11 cellular contexts compared by ENCODE assay signal in genomic region chr1:198497326-198498220, GRCh38. TPM values are rescaled to one million over a fixed set of nuclear protein-coding genes. Genes with fewer than 3 reads are reported as not detected.
A peak's percentile ranks its signal among the peaks of the same experiment; 100 is the strongest.
DNase-seq lines count a peak whose midpoint lies in the region; ATAC-seq and TF ChIP-seq lines count a peak whose summit lies in the region.
"Had no signal": no experiment of that assay in that cellular context is flagged by ENCODE, and none has a peak within 500 bp of the region (broad histone marks: within the 10 kb centered on the region; RNA-seq: fewer than 3 reads in every experiment).

No MANE protein-coding gene starts in this region.

- no peaks in the 10 kb centered on the region for H3K4me1 ChIP-seq in DND-41 (ENCODE audit: insufficient read depth, low read length)
- H3K4me1 ChIP-seq in Karpas-422 (ENCODE audit: low read length): peaks cover 43% of the 10 kb centered on the region
- no peaks in the 10 kb centered on the region for H3K4me1 ChIP-seq in mucosa of descending colon (ENCODE audit: low read depth)
- H3K4me1 ChIP-seq: prostate gland, testis had no signal

- no peaks in the 10 kb centered on the region for H3K9me3 ChIP-seq in DND-41 (ENCODE audit: insufficient read depth, low read length, severe bottlenecking)
- no peaks in the 10 kb centered on the region for H3K9me3 ChIP-seq in Karpas-422 (ENCODE audit: low read length)
- no peaks in the 10 kb centered on the region for H3K9me3 ChIP-seq in mucosa of descending colon
- H3K9me3 ChIP-seq: prostate gland, testis had no signal

- H3K27ac ChIP-seq in DND-41 (ENCODE audit: low read length): no peak overlapping the region
- peak overlapping the region; percentile 76 for H3K27ac ChIP-seq in Karpas-422 (ENCODE audit: low read length)
- H3K27ac ChIP-seq: prostate gland, testis had no signal

- H3K36me3 ChIP-seq in DND-41 (ENCODE audit: insufficient read depth, low read length): no peaks in the 10 kb centered on the region
- H3K36me3 ChIP-seq in Karpas-422 (ENCODE audit: insufficient read depth, low read length): peaks cover 67% of the 10 kb centered on the region
- no peaks in the 10 kb centered on the region for H3K36me3 ChIP-seq in mucosa of descending colon (ENCODE audit: low read depth)
- H3K36me3 ChIP-seq: prostate gland had no signal

- no peaks in the 10 kb centered on the region for H4K20me1 ChIP-seq in DND-41 (ENCODE audit: insufficient read depth, low read length)
- no peaks in the 10 kb centered on the region for H4K20me1 ChIP-seq in Karpas-422 (ENCODE audit: insufficient read depth, low read depth, low read length)

- H3K4me2 ChIP-seq in DND-41 (ENCODE audit: insufficient read depth, low read length) (no peak overlapping the region), Karpas-422 (ENCODE audit: low read depth, low read length, poor library complexity, severe bottlenecking) (peak overlapping the region; percentile 9)

- DNase-seq in DND-41 (no peak), Karpas-422 (peak; percentile 64), astrocyte of the spinal cord (ENCODE audit: low read depth, low spot score) (peak; percentile 84), mucosa of descending colon (peak in 1 of 3 donors; percentile 16), middle frontal gyrus (ENCODE audit: extremely low spot score, low spot score) (no peak)
- DNase-seq in activated effector memory CD4-positive, alpha-beta T cell treated with Interleukin-2 at 50 U/mL for 16 hours: no peak
- DNase-seq: testis had no signal

- no peaks in the 10 kb centered on the region for H3K9me2 ChIP-seq in Karpas-422 (replicated peaks; ENCODE audit: insufficient read depth, low read length)

- H3K27me3 ChIP-seq in DND-41 (ENCODE audit: insufficient read depth, low read length, poor library complexity) (no peaks in the 10 kb centered on the region), Karpas-422 (ENCODE audit: low read length) (no peaks in the 10 kb centered on the region)
- H3K27me3 ChIP-seq: testis had no signal

- H3K9ac ChIP-seq in DND-41 (ENCODE audit: low read depth, low read length): no peak overlapping the region
- H3K9ac ChIP-seq in Karpas-422 (ENCODE audit: low read length): no peak overlapping the region

- H3K4me3 ChIP-seq in DND-41 (ENCODE audit: low read depth in 1 of 2, low read length in 2 of 2) (no peak overlapping the region), Karpas-422 (ENCODE audit: low read length) (no peak overlapping the region), astrocyte of the spinal cord (ENCODE audit: low read depth, low read length) (no peak overlapping the region), mucosa of descending colon (no peak overlapping the region)
- H3K4me3 ChIP-seq: prostate gland, testis had no signal

- TF ChIP-seq CTCF in DND-41 (IDR thresholded peaks at IDR 0.05; ENCODE audit: borderline replicate concordance, extremely low read depth, low read length, poor library complexity, severe bottlenecking) (no peak), astrocyte of the spinal cord (IDR thresholded peaks at IDR 0.05; ENCODE audit: low read depth, low read length) (no peak), mucosa of descending colon (IDR thresholded peaks at IDR 0.05) (no peak)

- in situ Hi-C loops in astrocyte of the spinal cord (cut with HindIII; ENCODE audit: low sequenced_read_pairs): no loop called here

- H2AFZ ChIP-seq in DND-41 (ENCODE audit: low read depth, low read length): peak overlapping the region; percentile 21; the same call in 1 of the 2 replicates
- H2AFZ ChIP-seq in Karpas-422 (ENCODE audit: low read length): no peak overlapping the region

- no peaks in the 10 kb centered on the region for H3K79me2 ChIP-seq in DND-41 (ENCODE audit: insufficient read depth, low read length)
- peaks cover 93% of the 10 kb centered on the region for H3K79me2 ChIP-seq in Karpas-422 (ENCODE audit: low read length)

- intact Hi-C loops in mucosa of descending colon (cut with DNase I, micrococcal nuclease): no loop called here

- ATAC-seq in DND-41 (ENCODE audit: insufficient read depth, low read depth): no peak
- peak; percentile 17 for ATAC-seq in mucosa of descending colon
- ATAC-seq in GM21737 (IDR thresholded peaks at IDR 0.05; ENCODE audit: unreplicated experiment): no peak
- ATAC-seq in GM21825 (IDR thresholded peaks at IDR 0.05; ENCODE audit: unreplicated experiment): no peak

RNA-seq across cellular contexts. Expression of gene ATP6V1G3, which starts 42.9 kb away (rescaled TPM):
- not detected in 2 replicates for total RNA-seq in Karpas-422 (2014; rRNA removed; shearing (Covaris generic); ENCODE audit: low replicate concordance)
- total RNA-seq in mucosa of descending colon: not detected
- total RNA-seq: glomerular endothelial cell, prostate gland, testis had no signal

Comparison
In these comparisons a context has a peak if more than half of its experiments do, and no peak if none do; other contexts are left out.
1. DNase-seq: peak in Karpas-422 (single experiment) and astrocyte of the spinal cord (single experiment); none in DND-41 (single experiment), middle frontal gyrus (single experiment) and activated effector memory CD4-positive, alpha-beta T cell treated with Interleukin-2 at 50 U/mL for 16 hours (single experiment).